Comparison of ENCODE assay signal across 8 cellular contexts in genomic region chr3:42190701-42191442, GRCh38.
DNase-seq lines count a peak whose midpoint lies in the region; ATAC-seq and TF ChIP-seq lines count a peak whose summit lies in the region.

No MANE protein-coding gene starts in this region.

- H3K36me3 Mint-ChIP-seq in dendritic cell treated with granulocyte-macrophage colony-stimulating factor and Interleukin-4, amounts not matched to agents 40 ng/mL and 50 ng/mL, for 4 days (ENCODE audit: low read depth): peaks cover 69% of the 10 kb centered on the region

- no peaks in the 10 kb centered on the region for H3K9me3 ChIP-seq in lower lobe of right lung

- peak; percentile 83 for TF ChIP-seq CTCF in lower lobe of right lung (IDR thresholded peaks at IDR 0.05)

- peaks cover 47% of the 10 kb centered on the region for H3K4me1 Mint-ChIP-seq in dendritic cell treated with granulocyte-macrophage colony-stimulating factor and Interleukin-4, amounts not matched to agents 40 ng/mL and 50 ng/mL, for 4 days (ENCODE audit: low read depth)

- H3K4me1 ChIP-seq in lower lobe of right lung: peaks cover 11% of the 10 kb centered on the region

- H3K36me3 ChIP-seq in lower lobe of right lung: peaks cover 61% of the 10 kb centered on the region

- H3K4me3 ChIP-seq in lower lobe of right lung: no peak overlapping the region

- intact Hi-C loops in dendritic cell treated with granulocyte-macrophage colony-stimulating factor and Interleukin-4, amounts not matched to agents 40 ng/mL and 50 ng/mL, for 4 days (cut with micrococcal nuclease): loop anchor here (10.0 kb wide), 1 partner anchor 296 kb away; no protein-coding TSS in a partner anchor
- intact Hi-C loops in lower lobe of right lung (cut with DNase I): no loop called here

- no peaks in the 10 kb centered on the region for H3K27me3 Mint-ChIP-seq in dendritic cell treated with granulocyte-macrophage colony-stimulating factor and Interleukin-4, amounts not matched to agents 40 ng/mL and 50 ng/mL, for 4 days

- H3K27ac Mint-ChIP-seq in dendritic cell treated with granulocyte-macrophage colony-stimulating factor and Interleukin-4, amounts not matched to agents 40 ng/mL and 50 ng/mL, for 4 days: peak overlapping the region; percentile 77

- no peaks in the 10 kb centered on the region for H3K9me3 Mint-ChIP-seq in dendritic cell treated with granulocyte-macrophage colony-stimulating factor and Interleukin-4, amounts not matched to agents 40 ng/mL and 50 ng/mL, for 4 days

- H3K27ac ChIP-seq in lower lobe of right lung: no peak overlapping the region

- H3K4me3 Mint-ChIP-seq in dendritic cell treated with granulocyte-macrophage colony-stimulating factor and Interleukin-4, amounts not matched to agents 40 ng/mL and 50 ng/mL, for 4 days: no peak overlapping the region

- peak; percentile 7 for DNase-seq in NK-92 treated with Interleukin-12 subunit alpha and Interleukin-12 subunit beta, amount 100 ng/mL, for 24 hours (lab: John Stamatoyannopoulos, UW)
- no peak for DNase-seq in NK-92 (lab: John Stamatoyannopoulos, UW; ENCODE audit: unreplicated experiment)
- DNase-seq in NCI-H2227 treated with DMSO at 0.1 percent for 48 hours (lab: John Stamatoyannopoulos, UW): peak; percentile 38
- peak; percentile 42 to 56 for DNase-seq in activated CD4-positive, alpha-beta T cell treated with anti-CD3 and anti-CD28 coated beads, Interleukin-2, amount 50 U/mL, for 24 hours (ENCODE audit: low read depth in 1 of 2, low spot score in 1 of 2)
- DNase-seq in lower lobe of right lung: peak; percentile 49
- DNase-seq in stimulated activated CD8-positive, alpha-beta memory T cell treated with anti-CD3 and anti-CD28 coated beads, Interleukin-15, amount 100 ng/mL, for 4 hours (ENCODE audit: low read depth in 2 of 2): peak; percentile 12 to 28

- H3K27me3 ChIP-seq in lower lobe of right lung (ENCODE audit: low read depth): no peaks in the 10 kb centered on the region

- ATAC-seq in lower lobe of right lung (peak; percentile 72 to 81), HG02642 (IDR thresholded peaks at IDR 0.05; ENCODE audit: poor library complexity, unreplicated experiment) (no peak)
